10 cellular contexts compared by ENCODE assay signal in the genomic region with DNA sequence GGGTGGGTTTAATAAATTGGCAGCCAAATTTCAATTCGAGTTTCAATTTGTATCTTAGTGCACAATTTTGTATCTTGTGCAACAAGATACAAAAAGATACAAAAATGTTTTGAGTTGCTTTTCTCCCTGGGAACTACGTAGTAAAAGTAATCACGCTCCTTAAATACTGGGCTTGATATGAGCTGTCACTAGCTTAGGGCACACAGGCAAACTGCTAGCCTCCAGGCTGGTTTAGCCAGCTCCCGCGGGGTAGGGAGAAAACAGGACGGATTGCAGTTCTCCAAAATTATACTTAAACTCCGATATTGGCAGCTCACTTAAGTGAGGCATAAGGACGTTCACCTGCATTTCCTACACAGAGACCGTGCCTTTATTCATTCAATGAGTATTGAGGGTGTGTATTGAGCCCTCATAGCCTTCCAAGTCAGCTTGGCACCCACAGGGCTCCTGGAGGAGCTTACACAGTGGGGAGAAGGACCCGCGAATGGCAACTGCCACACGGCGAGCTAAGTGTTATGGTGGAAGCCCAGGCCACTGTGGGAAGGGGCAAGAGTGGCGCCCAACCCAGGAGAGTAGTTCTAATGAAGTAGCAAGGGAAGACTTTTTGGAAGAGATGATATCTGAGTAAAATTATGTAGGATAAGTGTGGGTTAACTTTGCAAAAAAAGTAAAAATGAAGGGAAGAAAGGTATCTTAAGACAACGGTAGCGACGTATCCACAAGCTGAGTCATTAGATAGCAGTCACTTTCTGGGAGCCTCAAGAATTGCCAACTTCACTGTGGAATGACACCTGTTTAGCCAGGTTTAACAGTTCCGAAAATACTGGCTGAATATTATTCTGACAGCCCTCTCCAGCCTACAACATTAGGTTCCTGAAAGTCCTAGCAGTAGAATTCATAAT. TPM values are rescaled to one million over a fixed set of nuclear protein-coding genes. Genes with fewer than 3 reads are reported as not detected.
DNase-seq lines count a peak whose midpoint lies in the region; ATAC-seq and TF ChIP-seq lines count a peak whose summit lies in the region.
"Had no signal": no experiment of that assay in that cellular context is flagged by ENCODE, and none has a peak within 500 bp of the region (broad histone marks: within the 10 kb centered on the region; RNA-seq: fewer than 3 reads in every experiment).

No MANE protein-coding gene starts in this region.

- POLR2A ChIA-PET in WTC11 (lab: Charles Lee): interaction anchor here (1.3 kb wide), 1 partner anchor 30 kb away, joined by 4 read pairs; no protein-coding TSS in a partner anchor

- H3K4me1 ChIP-seq in iPS-18a (ENCODE audit: control insufficient read depth, low read depth, low read length) (peaks cover 15% of the 10 kb centered on the region), stomach (peaks cover 32 to 78% (median 54%) of the 10 kb centered on the region in 4 donors)

- peaks cover 21% of the 10 kb centered on the region for H3K36me3 Mint-ChIP-seq in activated CD8-positive, alpha-beta memory T cell treated with anti-CD3 and anti-CD28 coated beads, Interleukin-2, amount 10 ng/mL, durations not matched to agents 7 days and 5 days
- peaks cover 6% of the 10 kb centered on the region; the same call in 1 of the 2 replicates for H3K36me3 Mint-ChIP-seq in WTC11

- no peak for TF ChIP-seq EP300 in stomach (IDR thresholded peaks at IDR 0.05)

- ATAC-seq in activated CD8-positive, alpha-beta memory T cell treated with anti-CD3 and anti-CD28 coated beads, Interleukin-2, amount 10 ng/mL, durations not matched to agents 7 days and 5 days: no peak
- no peak for ATAC-seq in WTC11
- no peak for ATAC-seq in HG03108 (IDR thresholded peaks at IDR 0.05; ENCODE audit: unreplicated experiment)
- no peak for ATAC-seq in HG03342 (IDR thresholded peaks at IDR 0.05; ENCODE audit: unreplicated experiment)

- peaks cover 8% of the 10 kb centered on the region for H3K36me3 ChIP-seq in iPS-18a (ENCODE audit: control insufficient read depth, low read depth, low read length)
- H3K36me3 ChIP-seq in stomach: peaks cover 0 to 7% (median 0%) of the 10 kb centered on the region in 4 donors

- TF ChIP-seq POLR2A in stomach (IDR thresholded peaks at IDR 0.05): no peak

- H3K27me3 Mint-ChIP-seq in activated CD8-positive, alpha-beta memory T cell treated with anti-CD3 and anti-CD28 coated beads, Interleukin-2, amount 10 ng/mL, durations not matched to agents 7 days and 5 days: no peaks in the 10 kb centered on the region
- H3K27me3 Mint-ChIP-seq in WTC11 (ENCODE audit: low read depth): no peaks in the 10 kb centered on the region

- no peak overlapping the region for H3K27ac ChIP-seq in iPS-18a (ENCODE audit: low read length)
- H3K27ac ChIP-seq in stomach: peak overlapping the region in 2 of 5 donors; percentile 10 to 44

- H3K4me3 ChIP-seq in iPS-18a (ENCODE audit: low read length) (peak overlapping the region; percentile 95), stomach (peak overlapping the region; percentile 66 to 93 (median 84))

- peak overlapping the region; percentile 93 for H3K4me3 Mint-ChIP-seq in activated CD8-positive, alpha-beta memory T cell treated with anti-CD3 and anti-CD28 coated beads, Interleukin-2, amount 10 ng/mL, durations not matched to agents 7 days and 5 days
- H3K4me3 Mint-ChIP-seq in WTC11: peak overlapping the region; percentile 55

- no peak for TF ChIP-seq CTCF in WTC11 (IDR thresholded peaks at IDR 0.05)
- TF ChIP-seq CTCF in stomach (IDR thresholded peaks at IDR 0.05): no peak

- intact Hi-C loops in stomach (cut with DNase I; ENCODE audit: low total_unique reads): loop anchor here (5.0 kb wide), 1 partner anchor 156 kb away; no protein-coding TSS in a partner anchor

- H3K27me3 ChIP-seq in iPS-18a (ENCODE audit: control insufficient read depth, insufficient read depth, low read length): no peaks in the 10 kb centered on the region
- no peaks in the 10 kb centered on the region for H3K27me3 ChIP-seq in stomach

- no peak for DNase-seq in activated CD8-positive, alpha-beta memory T cell treated with anti-CD3 and anti-CD28 coated beads, Interleukin-2, amount 10 ng/mL, durations not matched to agents 7 days and 5 days
- DNase-seq in activated CD8-positive, alpha-beta memory T cell treated with anti-CD3 and anti-CD28 coated beads, Interleukin-2, amount 50 U/mL, for 4 hours: no peak
- DNase-seq in WTC11 (ENCODE audit: low spot score): no peak
- DNase-seq in stomach: no peak
- no peak for DNase-seq in ureter (ENCODE audit: low spot score)
- DNase-seq: AML-193, SHP77 treated with DMSO at 0.1 percent for 48 hours had no signal

- H3K27ac Mint-ChIP-seq in activated CD8-positive, alpha-beta memory T cell treated with anti-CD3 and anti-CD28 coated beads, Interleukin-2, amount 10 ng/mL, durations not matched to agents 7 days and 5 days: peak overlapping the region; percentile 58
- H3K27ac Mint-ChIP-seq in WTC11: peak overlapping the region; percentile 7

- CTCF ChIA-PET in activated CD8-positive, alpha-beta memory T cell treated with anti-CD3 and anti-CD28 coated beads, Interleukin-2, amount 10 ng/mL, durations not matched to agents 7 days and 5 days (lab: Charles Lee): interaction anchor here (0.9 to 1.7 kb wide), 6 partner anchors 9 to 27 kb away, joined by 3 to 11 read pairs (median 7); no protein-coding TSS in a partner anchor
- CTCF ChIA-PET in WTC11 (lab: Charles Lee): interaction anchor here (0.6 to 1.2 kb wide), 3 partner anchors 20 to 441 kb away, joined by 3 to 6 read pairs (median 3); no protein-coding TSS in a partner anchor

- 41 to 68% (median 58%) methylated on average over 18 of the region's 18 CpGs for WGBS in stomach, 5 donors

- H3K4me1 Mint-ChIP-seq in activated CD8-positive, alpha-beta memory T cell treated with anti-CD3 and anti-CD28 coated beads, Interleukin-2, amount 10 ng/mL, durations not matched to agents 7 days and 5 days: peaks cover 59% of the 10 kb centered on the region
- peaks cover 48% of the 10 kb centered on the region for H3K4me1 Mint-ChIP-seq in WTC11

- no peaks in the 10 kb centered on the region for H3K9me3 Mint-ChIP-seq in activated CD8-positive, alpha-beta memory T cell treated with anti-CD3 and anti-CD28 coated beads, Interleukin-2, amount 10 ng/mL, durations not matched to agents 7 days and 5 days (ENCODE audit: low read depth)
- H3K9me3 Mint-ChIP-seq in WTC11: no peaks in the 10 kb centered on the region

- H3K9ac ChIP-seq in iPS-18a (ENCODE audit: low read length): no peak overlapping the region

- H3K9me3 ChIP-seq in iPS-18a (ENCODE audit: control insufficient read depth, low read depth, low read length) (no peaks in the 10 kb centered on the region), stomach (no peaks in the 10 kb centered on the region)

TF ChIP-seq in WTC11, 78 proteins besides CTCF, POLR2A, EP300 and RAD21 (continues in another document):
- TF ChIP-seq NFATC4 (CRISPR knock-in tag; IDR thresholded peaks at IDR 0.05): no peak
- TF ChIP-seq, protein P1, sequence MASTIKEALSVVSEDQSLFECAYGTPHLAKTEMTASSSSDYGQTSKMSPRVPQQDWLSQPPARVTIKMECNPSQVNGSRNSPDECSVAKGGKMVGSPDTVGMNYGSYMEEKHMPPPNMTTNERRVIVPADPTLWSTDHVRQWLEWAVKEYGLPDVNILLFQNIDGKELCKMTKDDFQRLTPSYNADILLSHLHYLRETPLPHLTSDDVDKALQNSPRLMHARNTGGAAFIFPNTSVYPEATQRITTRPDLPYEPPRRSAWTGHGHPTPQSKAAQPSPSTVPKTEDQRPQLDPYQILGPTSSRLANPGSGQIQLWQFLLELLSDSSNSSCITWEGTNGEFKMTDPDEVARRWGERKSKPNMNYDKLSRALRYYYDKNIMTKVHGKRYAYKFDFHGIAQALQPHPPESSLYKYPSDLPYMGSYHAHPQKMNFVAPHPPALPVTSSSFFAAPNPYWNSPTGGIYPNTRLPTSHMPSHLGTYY (CRISPR knock-in tag; IDR thresholded peaks at IDR 0.05): no peak
- TF ChIP-seq, protein P2, sequence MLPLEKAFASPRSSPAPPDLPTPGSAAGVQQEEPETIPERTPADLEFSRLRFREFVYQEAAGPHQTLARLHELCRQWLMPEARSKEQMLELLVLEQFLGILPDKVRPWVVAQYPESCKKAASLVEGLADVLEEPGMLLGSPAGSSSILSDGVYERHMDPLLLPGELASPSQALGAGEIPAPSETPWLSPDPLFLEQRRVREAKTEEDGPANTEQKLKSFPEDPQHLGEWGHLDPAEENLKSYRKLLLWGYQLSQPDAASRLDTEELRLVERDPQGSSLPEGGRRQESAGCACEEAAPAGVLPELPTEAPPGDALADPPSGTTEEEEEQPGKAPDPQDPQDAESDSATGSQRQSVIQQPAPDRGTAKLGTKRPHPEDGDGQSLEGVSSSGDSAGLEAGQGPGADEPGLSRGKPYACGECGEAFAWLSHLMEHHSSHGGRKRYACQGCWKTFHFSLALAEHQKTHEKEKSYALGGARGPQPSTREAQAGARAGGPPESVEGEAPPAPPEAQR (CRISPR knock-in tag; IDR thresholded peaks at IDR 0.05): no peak
- TF ChIP-seq, protein P3, sequence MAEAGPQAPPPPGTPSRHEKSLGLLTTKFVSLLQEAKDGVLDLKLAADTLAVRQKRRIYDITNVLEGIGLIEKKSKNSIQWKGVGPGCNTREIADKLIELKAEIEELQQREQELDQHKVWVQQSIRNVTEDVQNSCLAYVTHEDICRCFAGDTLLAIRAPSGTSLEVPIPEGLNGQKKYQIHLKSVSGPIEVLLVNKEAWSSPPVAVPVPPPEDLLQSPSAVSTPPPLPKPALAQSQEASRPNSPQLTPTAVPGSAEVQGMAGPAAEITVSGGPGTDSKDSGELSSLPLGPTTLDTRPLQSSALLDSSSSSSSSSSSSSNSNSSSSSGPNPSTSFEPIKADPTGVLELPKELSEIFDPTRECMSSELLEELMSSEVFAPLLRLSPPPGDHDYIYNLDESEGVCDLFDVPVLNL (CRISPR knock-in tag; IDR thresholded peaks at IDR 0.05; ENCODE audit: borderline replicate concordance, low read depth): no peak
- no peak for TF ChIP-seq TCF7 (CRISPR knock-in tag; IDR thresholded peaks at IDR 0.05; ENCODE audit: low read depth)
- TF ChIP-seq SMAD4 (CRISPR knock-in tag; IDR thresholded peaks at IDR 0.05): no peak
- TF ChIP-seq JUN (CRISPR knock-in tag; IDR thresholded peaks at IDR 0.05): no peak
- TF ChIP-seq RELA (CRISPR knock-in tag; IDR thresholded peaks at IDR 0.05; ENCODE audit: borderline replicate concordance): no peak
- no peak for TF ChIP-seq ZNF263 (CRISPR knock-in tag; IDR thresholded peaks at IDR 0.05; ENCODE audit: low read depth)
- no peak for TF ChIP-seq ETV6 (CRISPR knock-in tag; IDR thresholded peaks at IDR 0.05)
- no peak for TF ChIP-seq ZNF121 (CRISPR knock-in tag; IDR thresholded peaks at IDR 0.05)

RNA-seq across cellular contexts. Expression of gene EPC1, which starts 1.6 kb away (rescaled TPM):
- total RNA-seq in activated CD8-positive, alpha-beta memory T cell treated with anti-CD3 and anti-CD28 coated beads, Interleukin-2, amount 10 ng/mL, durations not matched to agents 7 days and 5 days: 10 to 100 TPM; 32.1 to 42.3 TPM
- total RNA-seq in WTC11 (2021): 22.2 to 23.1 TPM (median 22.5 TPM) in 3 replicates
- 100 to 1,000 TPM in 1 of 5 donors, 10 to 100 TPM in 4; 31.2 to 182 (median 48.1) TPM for total RNA-seq in stomach
- polyA plus RNA-seq in stomach: 1 to 10 TPM; 9.2 to 9.9 (median 9.7) TPM
- 49.5 TPM for total RNA-seq in ureter
